1 cellular context compared by ENCODE assay signal in the genomic region with DNA sequence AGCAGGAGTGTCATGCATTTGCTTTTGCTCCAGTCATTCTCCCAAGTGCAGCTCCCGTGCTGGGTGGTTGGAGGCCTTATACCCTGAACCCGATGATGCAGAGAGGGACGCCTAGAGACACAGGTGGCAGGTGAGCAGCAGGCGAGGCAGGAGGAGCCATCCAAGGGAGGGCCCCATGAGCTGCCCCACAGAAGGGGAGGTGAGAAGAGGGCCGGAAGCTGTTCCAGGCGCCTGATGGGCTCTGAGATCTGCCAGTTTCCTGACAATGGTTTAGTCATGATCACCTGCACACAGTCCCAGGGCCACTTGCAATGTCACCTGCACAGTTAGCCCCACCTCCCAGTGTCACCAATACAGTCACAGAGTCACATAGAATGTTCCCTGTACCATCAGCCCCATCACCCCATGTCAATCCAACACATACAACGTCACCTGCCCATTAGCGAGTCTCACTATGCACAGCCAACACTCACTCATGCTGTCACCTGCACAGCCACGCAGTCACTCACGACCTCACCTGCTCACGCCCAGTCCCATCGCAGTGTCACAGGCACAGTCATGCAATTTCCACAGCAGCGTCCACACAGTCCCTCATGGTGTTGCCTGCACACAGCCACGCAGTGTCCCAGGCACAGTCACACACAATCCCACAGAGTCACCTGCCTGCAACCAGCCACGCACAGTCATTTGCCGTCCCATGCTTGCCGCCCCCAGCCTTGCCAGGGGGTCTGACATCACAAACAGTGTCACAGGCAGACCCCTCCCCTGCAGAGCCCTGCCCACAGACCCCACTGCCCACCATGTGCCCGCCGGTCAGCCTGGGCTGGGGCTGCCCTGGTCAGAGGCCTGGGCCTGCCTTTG.
TF ChIP-seq lines count a peak whose summit lies in the region.

No MANE protein-coding gene starts in this region.

TF ChIP-seq in WTC11, 78 proteins besides CTCF, POLR2A, EP300 and RAD21:
- no peak for TF ChIP-seq USF2 (CRISPR knock-in tag; IDR thresholded peaks at IDR 0.05)
- TF ChIP-seq, protein P1, sequence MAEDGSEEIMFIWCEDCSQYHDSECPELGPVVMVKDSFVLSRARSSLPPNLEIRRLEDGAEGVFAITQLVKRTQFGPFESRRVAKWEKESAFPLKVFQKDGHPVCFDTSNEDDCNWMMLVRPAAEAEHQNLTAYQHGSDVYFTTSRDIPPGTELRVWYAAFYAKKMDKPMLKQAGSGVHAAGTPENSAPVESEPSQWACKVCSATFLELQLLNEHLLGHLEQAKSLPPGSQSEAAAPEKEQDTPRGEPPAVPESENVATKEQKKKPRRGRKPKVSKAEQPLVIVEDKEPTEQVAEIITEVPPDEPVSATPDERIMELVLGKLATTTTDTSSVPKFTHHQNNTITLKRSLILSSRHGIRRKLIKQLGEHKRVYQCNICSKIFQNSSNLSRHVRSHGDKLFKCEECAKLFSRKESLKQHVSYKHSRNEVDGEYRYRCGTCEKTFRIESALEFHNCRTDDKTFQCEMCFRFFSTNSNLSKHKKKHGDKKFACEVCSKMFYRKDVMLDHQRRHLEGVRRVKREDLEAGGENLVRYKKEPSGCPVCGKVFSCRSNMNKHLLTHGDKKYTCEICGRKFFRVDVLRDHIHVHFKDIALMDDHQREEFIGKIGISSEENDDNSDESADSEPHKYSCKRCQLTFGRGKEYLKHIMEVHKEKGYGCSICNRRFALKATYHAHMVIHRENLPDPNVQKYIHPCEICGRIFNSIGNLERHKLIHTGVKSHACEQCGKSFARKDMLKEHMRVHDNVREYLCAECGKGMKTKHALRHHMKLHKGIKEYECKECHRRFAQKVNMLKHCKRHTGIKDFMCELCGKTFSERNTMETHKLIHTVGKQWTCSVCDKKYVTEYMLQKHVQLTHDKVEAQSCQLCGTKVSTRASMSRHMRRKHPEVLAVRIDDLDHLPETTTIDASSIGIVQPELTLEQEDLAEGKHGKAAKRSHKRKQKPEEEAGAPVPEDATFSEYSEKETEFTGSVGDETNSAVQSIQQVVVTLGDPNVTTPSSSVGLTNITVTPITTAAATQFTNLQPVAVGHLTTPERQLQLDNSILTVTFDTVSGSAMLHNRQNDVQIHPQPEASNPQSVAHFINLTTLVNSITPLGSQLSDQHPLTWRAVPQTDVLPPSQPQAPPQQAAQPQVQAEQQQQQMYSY (CRISPR knock-in tag; IDR thresholded peaks at IDR 0.05): peak; percentile 23; the same call in 1 of the 2 replicates
